ENCODE assay signal across 12 cellular contexts in genomic region chr6:21753571-21754108, GRCh38.
DNase-seq lines count a peak whose midpoint lies in the region; ATAC-seq, FAIRE-seq and TF ChIP-seq lines count a peak whose summit lies in the region.
"Had no signal": no experiment of that assay in that cellular context is flagged by ENCODE, and none has a peak within 500 bp of the region (broad histone marks: within the 10 kb centered on the region; RNA-seq: fewer than 3 reads in every experiment).

No MANE protein-coding gene starts in this region.

- in situ Hi-C loops in HepG2 (cut with HindIII; ENCODE audit: extremely low pct_ligation_motif_present, low pct_unique_long_range_greater_than_20kb): no loop called here

- TF ChIP-seq CTCF in right atrium auricular region (IDR thresholded peaks at IDR 0.05) (no peak), choroid plexus epithelial cell (conservative IDR thresholded peaks at IDR 0.05; ENCODE audit: low read depth, low read length) (no peak), HepG2 (CRISPR knock-in tag; IDR thresholded peaks at IDR 0.05) (no peak)

- no peak for TF ChIP-seq RAD21 in HepG2 (CRISPR knock-in tag; IDR thresholded peaks at IDR 0.05)

- peaks cover 0 to 14% of the 10 kb centered on the region in 2 donors for H3K4me1 ChIP-seq in right atrium auricular region
- 0 out of 2 replicates have a peak, but pooled peaks cover 8% of the 10 kb centered on the region for H3K4me1 ChIP-seq in HepG2 (ENCODE audit: insufficient read depth, low read length)

- no peak for TF ChIP-seq POLR2A in HepG2 (IDR thresholded peaks at IDR 0.05; ENCODE audit: insufficient read depth in 1 of 2, low read depth in 2 of 2, low read length in 2 of 2)

- CTCF ChIA-PET in HepG2 (lab: Yijun Ruan, JAX; ENCODE audit: low intra/inter-chr PET ratio, low total read pairs): no interaction called here

- intact Hi-C loops in Right ventricle myocardium inferior (cut with DNase I): no loop called here
- intact Hi-C loops in HepG2 (cut with micrococcal nuclease; ENCODE audit: unreplicated experiment): no loop called here

- TF ChIP-seq EP300 in HepG2 (IDR thresholded peaks at IDR 0.05; ENCODE audit: low read depth in 2 of 2, low read length in 2 of 2) (no peak), HepG2 (CRISPR knock-in tag; IDR thresholded peaks at IDR 0.05; ENCODE audit: borderline replicate concordance) (no peak)

- FAIRE-seq in HepG2 (lab: Jason Lieb, UNC): no peak

- H3K27me3 ChIP-seq in right atrium auricular region (no peaks in the 10 kb centered on the region), HepG2 (ENCODE audit: control insufficient read depth in 1 of 2, insufficient read depth in 2 of 2, low read length in 2 of 2) (no peaks in the 10 kb centered on the region)

- POLR2A ChIA-PET in HepG2 (lab: Yijun Ruan, JAX): no interaction called here

- no peak overlapping the region for H3K4me2 ChIP-seq in HepG2 (ENCODE audit: low read depth, low read length)

- H3K9me3 ChIP-seq in right atrium auricular region (no peaks in the 10 kb centered on the region), HepG2 (ENCODE audit: low read length) (no peaks in the 10 kb centered on the region)

- H3K27ac ChIP-seq in right atrium auricular region (peak overlapping the region in 1 of 2 donors; percentile 6), HepG2 (ENCODE audit: extremely low read length, insufficient read depth, low read length) (no peak overlapping the region)

- ATAC-seq in Right ventricle myocardium inferior (peak; percentile 34), HepG2 (peak; percentile 50), GM18520 (IDR thresholded peaks at IDR 0.05; ENCODE audit: unreplicated experiment) (no peak), GM21717 (IDR thresholded peaks at IDR 0.05; ENCODE audit: unreplicated experiment) (no peak)

- H3K36me3 ChIP-seq in right atrium auricular region: no peaks in the 10 kb centered on the region
- no peaks in the 10 kb centered on the region for H3K36me3 ChIP-seq in HepG2 (replicated peaks in 1 of 2; ENCODE audit: control insufficient read depth in 1 of 2, insufficient read depth in 2 of 2, low read length in 2 of 2)

- WGBS in HepG2 (ENCODE audit: low lambda C conversion rate): 26% methylated on average over 9 of the region's 9 CpGs

- H2AFZ ChIP-seq in HepG2 (ENCODE audit: low read length): no peak overlapping the region

- H3K4me3 ChIP-seq in right atrium auricular region (no peak overlapping the region), choroid plexus epithelial cell (ENCODE audit: low read depth, low read length) (no peak overlapping the region), HepG2 (replicated peaks in 1 of 3; ENCODE audit: insufficient read depth in 1 of 3, low read depth in 2 of 3, low read length in 3 of 3) (no peak overlapping the region)

- no peak overlapping the region for H3K9ac ChIP-seq in HepG2 (ENCODE audit: insufficient read depth, low read depth, low read length)

- BruUV-seq in HepG2 (replicated peaks; lab: Mats Ljungman, UMichigan): no TSS peak

- H3K79me2 ChIP-seq in HepG2 (ENCODE audit: insufficient read depth, low read length): no peaks in the 10 kb centered on the region

- H4K20me1 ChIP-seq in HepG2 (ENCODE audit: insufficient read depth, low read length): no peaks in the 10 kb centered on the region

- DNase-seq in Right ventricle myocardium inferior (ENCODE audit: missing footprints): no peak
- no peak for DNase-seq in right atrium auricular region (ENCODE audit: low spot score)
- peak; percentile 82 for DNase-seq in choroid plexus epithelial cell (ENCODE audit: low read depth)
- no peak for DNase-seq in HepG2 (ENCODE audit: low spot score)
- no peak for DNase-seq in NCI-H128 (lab: John Stamatoyannopoulos, UW; ENCODE audit: unreplicated experiment)
- DNase-seq in NCI-H446 (lab: John Stamatoyannopoulos, UW): no peak
- DNase-seq: anterior cingulate cortex; GF-D8; stimulated activated CD4-positive, alpha-beta T cell treated with anti-CD3 and anti-CD28 coated beads, Interleukin-1b, Interleukin-23, amount 100 ng/mL, for 48 hours; T1000 had no signal

TF ChIP-seq in HepG2, 621 proteins besides CTCF, POLR2A, EP300 and RAD21:
- TF ChIP-seq, protein P1, sequence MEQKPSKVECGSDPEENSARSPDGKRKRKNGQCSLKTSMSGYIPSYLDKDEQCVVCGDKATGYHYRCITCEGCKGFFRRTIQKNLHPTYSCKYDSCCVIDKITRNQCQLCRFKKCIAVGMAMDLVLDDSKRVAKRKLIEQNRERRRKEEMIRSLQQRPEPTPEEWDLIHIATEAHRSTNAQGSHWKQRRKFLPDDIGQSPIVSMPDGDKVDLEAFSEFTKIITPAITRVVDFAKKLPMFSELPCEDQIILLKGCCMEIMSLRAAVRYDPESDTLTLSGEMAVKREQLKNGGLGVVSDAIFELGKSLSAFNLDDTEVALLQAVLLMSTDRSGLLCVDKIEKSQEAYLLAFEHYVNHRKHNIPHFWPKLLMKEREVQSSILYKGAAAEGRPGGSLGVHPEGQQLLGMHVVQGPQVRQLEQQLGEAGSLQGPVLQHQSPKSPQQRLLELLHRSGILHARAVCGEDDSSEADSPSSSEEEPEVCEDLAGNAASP (CRISPR knock-in tag; IDR thresholded peaks at IDR 0.05; ENCODE audit: borderline replicate concordance): peak; percentile 26; the same call in 1 of the 2 replicates
- TF ChIP-seq TOPORS (CRISPR knock-in tag; IDR thresholded peaks at IDR 0.05) (no peak), THAP7 (CRISPR knock-in tag; IDR thresholded peaks at IDR 0.05) (no peak)

Comparison
In these comparisons a context has a peak if more than half of its experiments do, and no peak if none do; other contexts are left out.
1. ATAC-seq: peak in Right ventricle myocardium inferior (single experiment) and HepG2 (single experiment); none in GM18520 (single experiment) and GM21717 (single experiment).